8 cellular contexts compared by ENCODE assay signal in genomic region chr1:205488074-205488723, GRCh38. TPM values are rescaled to one million over a fixed set of nuclear protein-coding genes. Genes with fewer than 3 reads are reported as not detected.
DNase-seq lines count a peak whose midpoint lies in the region; ATAC-seq and TF ChIP-seq lines count a peak whose summit lies in the region.

No MANE protein-coding gene starts in this region.

- no peak overlapping the region for H2BK15ac ChIP-seq in mesenchymal stem cell (ENCODE audit: low read depth, poor library complexity, severe bottlenecking)

- H3K4me3 Mint-ChIP-seq in endodermal cell = no peak overlapping the region

- no peak overlapping the region for H3K4me2 ChIP-seq in mesenchymal stem cell (ENCODE audit: low read length, poor library complexity, severe bottlenecking)

- no peak overlapping the region for H4K91ac ChIP-seq in mesenchymal stem cell (ENCODE audit: low read length)

- H3K4ac ChIP-seq in mesenchymal stem cell (ENCODE audit: low read depth in 1 of 2, low read length in 2 of 2) = no peak overlapping the region

- H3K79me1 ChIP-seq in mesenchymal stem cell (replicated peaks; ENCODE audit: low read length, poor library complexity, severe bottlenecking) = no peaks in the 10 kb centered on the region

- H3K36me3 Mint-ChIP-seq in endodermal cell (ENCODE audit: low read depth) = no peaks in the 10 kb centered on the region

- H3K14ac ChIP-seq in mesenchymal stem cell (ENCODE audit: low read length in 2 of 2) = no peak overlapping the region

- no peak overlapping the region for H2AK5ac ChIP-seq in mesenchymal stem cell (ENCODE audit: low read length, severe bottlenecking)

- H4K8ac ChIP-seq in mesenchymal stem cell (ENCODE audit: low read length) = no peak overlapping the region

- H3K4me1 Mint-ChIP-seq in endodermal cell = peaks cover 14% of the 10 kb centered on the region

- H3K18ac ChIP-seq in mesenchymal stem cell (ENCODE audit: low read depth in 1 of 2, low read length in 2 of 2) = no peak overlapping the region

- no peak for TF ChIP-seq POLR2A in transverse colon (IDR thresholded peaks at IDR 0.05)
- no peak for TF ChIP-seq POLR2A in GM18505 (IDR thresholded peaks at IDR 0.05; ENCODE audit: borderline replicate concordance, extremely low read depth, insufficient read depth, insufficient read length)

- H3K27me3 ChIP-seq in HAP-1 (ENCODE audit: low read depth) = peaks cover 9% of the 10 kb centered on the region
- no peaks in the 10 kb centered on the region for H3K27me3 ChIP-seq in endodermal cell (ENCODE audit: control insufficient read depth, insufficient read depth, low read length, poor library complexity, severe bottlenecking)
- peaks cover 57 to 72% of the 10 kb centered on the region in 2 experiments for H3K27me3 ChIP-seq in mesenchymal stem cell (ENCODE audit: control insufficient read depth in 1 of 2, insufficient read depth in 1 of 2, low read length in 2 of 2)
- H3K27me3 ChIP-seq in transverse colon = peaks cover 7% of the 10 kb centered on the region

- no peaks in the 10 kb centered on the region for H3K36me3 ChIP-seq in HAP-1 (replicated peaks)
- no peaks in the 10 kb centered on the region for H3K36me3 ChIP-seq in endodermal cell (ENCODE audit: control insufficient read depth, insufficient read depth, low read length)
- H3K36me3 ChIP-seq in mesenchymal stem cell (ENCODE audit: control insufficient read depth in 1 of 2, insufficient read depth in 2 of 2, low read depth in 1 of 2, low read length in 2 of 2) = no peaks in the 10 kb centered on the region
- H3K36me3 ChIP-seq in transverse colon = no peaks in the 10 kb centered on the region

- H2BK120ac ChIP-seq in mesenchymal stem cell (ENCODE audit: low read depth, low read length) = no peak overlapping the region

- in situ Hi-C loops in HAP-1 (cut with MboI; ENCODE audit: low sequenced_read_pairs) = loop anchor here (5.0 to 10.0 kb wide), 4 partner anchors 34 to 213 kb away; no protein-coding TSS in a partner anchor
- in situ Hi-C loops in transverse colon (cut with MboI; ENCODE audit: low pct_ligation_motif_present in 1 of 4, low pct_unique_long_range_greater_than_20kb in 1 of 4, low sequenced_read_pairs in 3 of 4) = loop anchor here in 3 of 4 donors (5.0 to 10.0 kb wide), 3 partner anchors 34 to 153 kb away; no protein-coding TSS in a partner anchor

- H3K23ac ChIP-seq in mesenchymal stem cell (ENCODE audit: low read length in 2 of 2) = no peak overlapping the region

- intact Hi-C loops in transverse colon (cut with DNase I; ENCODE audit: low total_unique reads) = loop anchor here (2.0 kb wide), 1 partner anchor 37 kb away; no protein-coding TSS in a partner anchor

- H3K4me1 ChIP-seq in HAP-1 (no peaks in the 10 kb centered on the region), endodermal cell (ENCODE audit: control insufficient read depth, insufficient read depth, low read length) (peaks cover 13% of the 10 kb centered on the region), mesenchymal stem cell (ENCODE audit: control insufficient read depth, insufficient read depth, low read depth, low read length) (peaks cover 11% of the 10 kb centered on the region), transverse colon (peaks cover 2 to 20% (median 8%) of the 10 kb centered on the region in 4 donors)

- no peak for ATAC-seq in GM18505 (IDR thresholded peaks at IDR 0.05; ENCODE audit: unreplicated experiment)

- H2BK5ac ChIP-seq in mesenchymal stem cell (ENCODE audit: low read depth, low read length, poor library complexity, severe bottlenecking) = no peak overlapping the region

- H3K9ac ChIP-seq in endodermal cell (ENCODE audit: extremely low read depth, low read length, poor library complexity, severe bottlenecking) = no peak overlapping the region
- no peak overlapping the region for H3K9ac ChIP-seq in mesenchymal stem cell (ENCODE audit: low read length)

- no peak overlapping the region for H3K27ac Mint-ChIP-seq in endodermal cell

- peaks cover 21% of the 10 kb centered on the region for H3K27me3 Mint-ChIP-seq in endodermal cell (ENCODE audit: insufficient read depth)

- 53 to 54% methylated on average over 5 to 9 of the region's 9 CpGs for WGBS in endodermal cell (ENCODE audit: insufficient coverage in 1 of 2, insufficient read length in 1 of 2), 2 experiments
- WGBS in mesenchymal stem cell = 51% methylated on average over 9 of the region's 9 CpGs
- 0 to 38% methylated on average over 3 to 9 of the region's 9 CpGs for WGBS in transverse colon (ENCODE audit: low coverage in 1 of 2), 2 donors

- H3K9me3 Mint-ChIP-seq in endodermal cell = no peaks in the 10 kb centered on the region

- H3K4me3 ChIP-seq in HAP-1 (no peak overlapping the region), endodermal cell (ENCODE audit: low read length) (no peak overlapping the region), mesenchymal stem cell (ENCODE audit: insufficient read depth in 1 of 2, low read depth in 1 of 2, low read length in 2 of 2) (no peak overlapping the region), transverse colon (no peak overlapping the region)

- H2BK12ac ChIP-seq in mesenchymal stem cell (ENCODE audit: low read length in 2 of 2) = no peak overlapping the region

- DNase-seq in COLO829 (ENCODE audit: low spot score) (peak; percentile 88), HAP-1 (ENCODE audit: low spot score in 2 of 2) (peak; percentile 64 to 74), NCI-H345 (lab: John Stamatoyannopoulos, UW) (peak; percentile 75), endodermal cell (peak; percentile 88), mesenchymal stem cell (peak; percentile 74), transverse colon (peak; percentile 49)
- peak; percentile 48 for DNase-seq in activated CD4-positive, alpha-beta T cell treated with anti-CD3 and anti-CD28 coated beads for 48 hours

- TF ChIP-seq EP300 in transverse colon (IDR thresholded peaks at IDR 0.05; ENCODE audit: low read depth) = no peak

- H3K9me3 ChIP-seq in HAP-1 (no peaks in the 10 kb centered on the region), endodermal cell (ENCODE audit: control insufficient read depth, low read length) (no peaks in the 10 kb centered on the region), mesenchymal stem cell (ENCODE audit: control insufficient read depth, low read length) (no peaks in the 10 kb centered on the region), transverse colon (no peaks in the 10 kb centered on the region)

- peak; percentile 92 for TF ChIP-seq CTCF in endodermal cell (conservative IDR thresholded peaks at IDR 0.05)
- TF ChIP-seq CTCF in transverse colon (IDR thresholded peaks at IDR 0.05) = peak; percentile 78 to 84 (median 82)

- no peak overlapping the region for H2AFZ ChIP-seq in mesenchymal stem cell (ENCODE audit: low read depth, low read length)

- H3K27ac ChIP-seq in endodermal cell (ENCODE audit: low read depth, low read length) (no peak overlapping the region), mesenchymal stem cell (ENCODE audit: low read length, poor library complexity, severe bottlenecking) (no peak overlapping the region), transverse colon (no peak overlapping the region)

RNA-seq across cellular contexts. Expression of gene CDK18, which starts 16.3 kb away (rescaled TPM):
- 10 to 100 TPM; 58.1 to 88.7 TPM for total RNA-seq in endodermal cell
- polyA plus RNA-seq in endodermal cell (2013, experiment 1 of 2) = 24.4 TPM
- 22.7 TPM for polyA plus RNA-seq in endodermal cell (2013, experiment 2 of 2)
- 7.4 TPM for polyA plus RNA-seq in mesenchymal stem cell (2013, experiment 1 of 2)
- 7.5 TPM for polyA plus RNA-seq in mesenchymal stem cell (2013, experiment 2 of 2)
- 100 to 1,000 TPM in 1 of 4 donors, 10 to 100 TPM in 3; 28.8 to 112 (median 33.5) TPM for total RNA-seq in transverse colon

RNA-seq across cellular contexts. Expression of gene BLACAT1, which starts 32.4 kb away (rescaled TPM):
- total RNA-seq in endodermal cell = 1 to 10 TPM; 7.4 to 7.6 TPM
- polyA plus RNA-seq in endodermal cell (2013, experiment 1 of 2) = 9.3 TPM
- 9.8 TPM for polyA plus RNA-seq in endodermal cell (2013, experiment 2 of 2)
- not detected for polyA plus RNA-seq in mesenchymal stem cell (2013, experiment 1 of 2)
- polyA plus RNA-seq in mesenchymal stem cell (2013, experiment 2 of 2) = not detected
- under 1 TPM in 1 of 4 donors, not detected in 3; 0.48 TPM for total RNA-seq in transverse colon

Comparison
In these comparisons a context has a peak if more than half of its experiments do, and no peak if none do; other contexts are left out.
1. RNA of gene BLACAT1, which starts 32.4 kb away (total RNA-seq): 7.4 to 7.6 TPM in endodermal cell; 0.48 TPM in transverse colon; every median in the first group is over 4 times any median in the second.
2. Peak in every context shown above with its lines, with median percentiles within 50 percentile points of each other: DNase-seq.